Comparison of ENCODE assay signal across 8 cellular contexts in the genomic region with DNA sequence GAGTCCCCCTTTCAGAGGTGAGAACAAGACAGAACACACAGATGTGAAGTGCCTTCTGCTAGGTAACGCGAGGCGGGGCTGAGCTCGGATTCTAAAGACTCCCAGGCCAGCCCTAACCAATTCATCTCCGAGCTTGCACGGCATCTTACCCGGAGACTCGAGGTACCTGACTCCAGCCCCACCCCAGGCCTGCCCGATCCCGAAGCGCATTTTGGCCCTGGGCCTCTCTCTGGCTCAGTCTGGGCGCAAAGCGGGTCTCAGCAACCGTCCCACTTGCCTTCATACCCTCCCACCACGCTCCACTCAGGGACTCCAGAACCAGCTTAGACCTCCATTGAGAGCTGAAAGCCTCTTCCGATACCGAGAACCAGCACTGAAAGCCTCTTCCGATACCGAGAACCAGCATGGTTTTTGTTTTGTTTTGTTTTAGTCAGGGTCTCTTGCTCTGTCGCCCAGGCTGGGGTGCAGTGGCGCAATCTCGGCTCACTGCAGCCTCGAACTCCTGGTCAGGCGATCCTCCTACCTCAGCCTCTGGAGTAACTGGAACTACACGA. TPM values are rescaled to one million over a fixed set of nuclear protein-coding genes. Genes with fewer than 3 reads are reported as not detected.
DNase-seq lines count a peak whose midpoint lies in the region; ATAC-seq, FAIRE-seq and TF ChIP-seq lines count a peak whose summit lies in the region.

No MANE protein-coding gene starts in this region.

- no peak for TF ChIP-seq EP300 in K562 (IDR thresholded peaks at IDR 0.05; ENCODE audit: low read length)

- peaks cover 16% of the 10 kb centered on the region; the same call in 2 of the 3 replicates for H3K36me3 ChIP-seq in K562 (ENCODE audit: control insufficient read depth, insufficient read depth, low read length)

- peaks cover 9 to 24% (median 18%) of the 10 kb centered on the region in 3 donors for H3K27me3 Mint-ChIP-seq in immature natural killer cell (ENCODE audit: low read depth in 3 of 3)

- TF ChIP-seq RAD21 in K562 (CRISPR knock-in tag; conservative IDR thresholded peaks at IDR 0.05 in 1 of 2, IDR thresholded peaks at IDR 0.05 in 1 of 2) = no peak

- in situ Hi-C loops in K562 (cut with MboI) = loop anchor here (5.0 kb wide), 1 partner anchor 213 kb away; a partner anchor contains a TSS

- H3K9me3 Mint-ChIP-seq in immature natural killer cell = peaks cover 0 to 2% (median 0%) of the 10 kb centered on the region in 6 donors

- DNase-seq in GM12864 (ENCODE audit: low read depth) (peak; percentile 78), HFF-Myc (ENCODE audit: extremely low read depth, low read depth) (no peak), NB4 (ENCODE audit: low read depth) (peak; percentile 79), T-helper 9 cell (peak; percentile 53), K562 (ENCODE audit: extremely low read depth in 1 of 4, low spot score in 3 of 4) (peak; percentile 65 to 83 (median 72)), immature natural killer cell (peak; percentile 32 to 52 (median 39)), SK-N-DZ (ENCODE audit: low spot score) (no peak)
- peak; percentile 59 to 64 for DNase-seq in stimulated activated CD4-positive, alpha-beta T cell treated with anti-CD3 and anti-CD28 coated beads, Interleukin-15, amount 100 ng/mL, for 48 hours (ENCODE audit: low read depth in 2 of 2)

- no peaks in the 10 kb centered on the region for H3K9me3 ChIP-seq in K562 (replicated peaks; ENCODE audit: control insufficient read depth, insufficient read depth, low read depth, low read length)

- H3K36me3 Mint-ChIP-seq in immature natural killer cell = peaks cover 0 to 2% (median 0%) of the 10 kb centered on the region in 3 donors

- peak; percentile 88 for ATAC-seq in K562

- FAIRE-seq in K562 (lab: Jason Lieb, UNC) = peak; percentile 82

- CTCF ChIA-PET in K562 (lab: Yijun Ruan, JAX; ENCODE audit: low intra/inter-chr PET ratio) = interaction anchor here (0.7 kb wide), 1 partner anchor 152 kb away, joined by 3 read pairs; a partner anchor contains a TSS

- no peaks in the 10 kb centered on the region for H3K9me1 ChIP-seq in K562 (ENCODE audit: control insufficient read depth, insufficient read depth, low read length)

- peak overlapping the region; percentile 80 for H3K27ac ChIP-seq in K562 (ENCODE audit: extremely low read depth, low read depth, low read length)

- POLR2A ChIA-PET in K562 (lab: Yijun Ruan, JAX) = interaction anchor here (0.6 to 2.5 kb wide), 12 partner anchors 9 to 221 kb away, joined by 3 to 8 read pairs (median 4); a partner anchor contains a TSS

- H3K9ac ChIP-seq in K562 (ENCODE audit: insufficient read depth in 1 of 2, low read depth in 2 of 2, low read length in 2 of 2) = peak overlapping the region; percentile 79 to 97

- peak overlapping the region; percentile 87 for H3K4me3 ChIP-seq in GM12864 (ENCODE audit: low read depth, low read length)
- peak overlapping the region; percentile 59 for H3K4me3 ChIP-seq in HFF-Myc (replicated peaks; ENCODE audit: low read depth, low read length)
- peak overlapping the region; percentile 80 for H3K4me3 ChIP-seq in NB4 (ENCODE audit: low read depth, low read length)
- H3K4me3 ChIP-seq in K562 = peak overlapping the region; percentile 67

- peak overlapping the region; percentile 96 for H2AFZ ChIP-seq in K562 (ENCODE audit: low read depth, low read length)

- TSS peak; percentile 78 for BruUV-seq in K562 (replicated peaks; lab: Mats Ljungman, UMichigan)

- no peaks in the 10 kb centered on the region for H4K20me1 ChIP-seq in K562 (replicated peaks; ENCODE audit: control insufficient read depth, insufficient read depth, low read length)

- TF ChIP-seq POLR2A in NB4 (IDR thresholded peaks at IDR 0.05; ENCODE audit: extremely low read depth, insufficient read length) (peak; percentile 18), K562 (conservative IDR thresholded peaks at IDR 0.05) (no peak)

- WGBS in K562 (ENCODE audit: insufficient coverage, low coverage, missing lambda C conversion rate) = 2% methylated on average over 25 of the region's 25 CpGs

- peaks cover 12 to 18% of the 10 kb centered on the region in 2 experiments; a peak in 4 of 5 replicates for H3K4me1 ChIP-seq in K562 (replicated peaks in 1 of 2; ENCODE audit: control insufficient read depth in 2 of 2, insufficient read depth in 2 of 2, low read length in 2 of 2)

- peak overlapping the region; percentile 93 to 99 (median 96) for H3K27ac Mint-ChIP-seq in immature natural killer cell

- no peak for TF ChIP-seq CTCF in GM12864 (IDR thresholded peaks at IDR 0.05; ENCODE audit: low read depth, low read length, missing control alignments)
- no peak for TF ChIP-seq CTCF in HFF-Myc (IDR thresholded peaks at IDR 0.05; ENCODE audit: low read depth, low read length, missing control alignments)
- no peak for TF ChIP-seq CTCF in NB4 (IDR thresholded peaks at IDR 0.05; ENCODE audit: low read depth, low read length)
- TF ChIP-seq CTCF in K562 (IDR thresholded peaks at IDR 0.05 in 2 of 3, conservative IDR thresholded peaks at IDR 0.05 in 1 of 3; ENCODE audit: insufficient read depth in 2 of 3, low read depth in 1 of 3, low read length in 3 of 3) = no peak

- peak overlapping the region; percentile 99 for H3K4me2 ChIP-seq in K562 (ENCODE audit: insufficient read depth, low read length)

- H3K27me3 ChIP-seq in K562 (ENCODE audit: control insufficient read depth in 2 of 2, insufficient read depth in 2 of 2, low read length in 2 of 2) = no peaks in the 10 kb centered on the region

- H3K4me3 Mint-ChIP-seq in immature natural killer cell = peak overlapping the region; percentile 96 to 99 (median 98)

- peaks cover 51% of the 10 kb centered on the region for H3K79me2 ChIP-seq in K562 (ENCODE audit: control insufficient read depth, insufficient read depth, low read length)

- intact Hi-C loops in K562 (cut with micrococcal nuclease) = loop anchor here (5.0 kb wide), 1 partner anchor 43 kb away; no protein-coding TSS in a partner anchor

- H3K4me1 Mint-ChIP-seq in immature natural killer cell = peaks cover 38 to 79% of the 10 kb centered on the region in 2 donors

RNA-seq across cellular contexts. Expression of a gene that starts 0.7 kb away (rescaled TPM):
- total RNA-seq in K562 (2011; cell fraction: chromatin; rRNA removed; ENCODE audit: low replicate concordance) = 29.4 and 46.8 TPM in 2 replicates
- 35.2 and 36.5 TPM in 2 replicates for total RNA-seq in K562 (2011; cell fraction: nucleolus; rRNA removed)
- 46.4 and 65.1 TPM in 2 replicates for total RNA-seq in K562 (2011; cell fraction: nucleoplasm; rRNA removed)
- 101 and 142 TPM in 2 replicates for total RNA-seq in K562 (2014; rRNA removed)
- total RNA-seq in K562 (2014; rRNA removed; fragmentation: Illumina TruSeq; extraction: Trizol) = 87.3 and 121 TPM in 2 replicates
- 135 and 145 TPM in 2 replicates for total RNA-seq in K562 (2015; rRNA removed; fragmentation: Illumina TruSeq; extraction: Trizol)
- total RNA-seq in K562 (2021) = 85.4 and 90.1 TPM in 2 replicates
- 80.2 and 113 TPM in 2 replicates for polyA plus RNA-seq in K562 (2011; rRNA removed)
- polyA plus RNA-seq in K562 (2011; cell fraction: cytosol; rRNA removed) = 151 and 166 TPM in 2 replicates
- 83.7 and 95.9 TPM in 2 replicates for polyA plus RNA-seq in K562 (2011; cell fraction: nucleus; rRNA removed)
- 237 and 280 TPM in 2 replicates for polyA plus RNA-seq in K562 (2012)
- polyA plus RNA-seq in K562 (2014; fragmentation: Illumina TruSeq; extraction: Trizol) = 286 and 358 TPM in 2 replicates
- polyA plus RNA-seq in K562 (2014; fragmentation: Nextera tagmentation; extraction: Ambion mirVana) = 100 to 1,000 TPM; 172 to 191 TPM
- polyA plus RNA-seq in K562 (2014; rRNA removed) = 48.7 and 59.0 TPM in 2 replicates
- 99.1 and 105 TPM in 2 replicates for polyA minus RNA-seq in K562 (2011; rRNA and poly(A)+ RNA removed)
- 62.2 and 65.4 TPM in 2 replicates for polyA minus RNA-seq in K562 (2011; cell fraction: cytosol; rRNA and poly(A)+ RNA removed)
- polyA minus RNA-seq in K562 (2011; cell fraction: nucleus; rRNA and poly(A)+ RNA removed) = 17.4 and 27.9 TPM in 2 replicates
- 100 to 1,000 TPM; 238 to 307 (median 242) TPM for polyA plus RNA-seq in immature natural killer cell
- polyA plus RNA-seq in SK-N-DZ (2014; cell fraction: cytosol; rRNA removed) = 229 and 266 TPM in 2 replicates
- 134 and 157 TPM in 2 replicates for polyA plus RNA-seq in SK-N-DZ (2014; cell fraction: nucleus; rRNA removed)

RNA-seq across cellular contexts. Expression of a gene that starts 43.0 kb away (rescaled TPM):
- not detected in 2 replicates for total RNA-seq in K562 (2011; cell fraction: chromatin; rRNA removed; ENCODE audit: low replicate concordance)
- not detected in 2 replicates for total RNA-seq in K562 (2011; cell fraction: nucleolus; rRNA removed)
- total RNA-seq in K562 (2011; cell fraction: nucleoplasm; rRNA removed) = not detected in 2 replicates
- total RNA-seq in K562 (2014; rRNA removed) = 0.27 TPM in 1 of 2 replicates, not detected in the other
- not detected in 2 replicates for total RNA-seq in K562 (2014; rRNA removed; fragmentation: Illumina TruSeq; extraction: Trizol)
- total RNA-seq in K562 (2015; rRNA removed; fragmentation: Illumina TruSeq; extraction: Trizol) = not detected in 2 replicates
- total RNA-seq in K562 (2021) = 0.22 and 0.38 TPM in 2 replicates
- polyA plus RNA-seq in K562 (2011; rRNA removed) = not detected in 2 replicates
- not detected in 2 replicates for polyA plus RNA-seq in K562 (2011; cell fraction: cytosol; rRNA removed)
- polyA plus RNA-seq in K562 (2011; cell fraction: nucleus; rRNA removed) = not detected in 2 replicates
- 0.07 and 0.57 TPM in 2 replicates for polyA plus RNA-seq in K562 (2012)
- not detected in 2 replicates for polyA plus RNA-seq in K562 (2014; fragmentation: Illumina TruSeq; extraction: Trizol)
- polyA plus RNA-seq in K562 (2014; fragmentation: Nextera tagmentation; extraction: Ambion mirVana) = not detected
- 0.28 TPM in 1 of 2 replicates, not detected in the other for polyA plus RNA-seq in K562 (2014; rRNA removed)
- polyA minus RNA-seq in K562 (2011; rRNA and poly(A)+ RNA removed) = not detected in 2 replicates
- not detected in 2 replicates for polyA minus RNA-seq in K562 (2011; cell fraction: cytosol; rRNA and poly(A)+ RNA removed)
- polyA minus RNA-seq in K562 (2011; cell fraction: nucleus; rRNA and poly(A)+ RNA removed) = not detected in 2 replicates
- polyA plus RNA-seq in immature natural killer cell = 1 to 10 TPM in 2 of 3 donors, under 1 TPM in 1; 0.74 to 4.2 (median 3.1) TPM
- 4.6 and 8.0 TPM in 2 replicates for polyA plus RNA-seq in SK-N-DZ (2014; cell fraction: cytosol; rRNA removed)
- 5.8 and 7.6 TPM in 2 replicates for polyA plus RNA-seq in SK-N-DZ (2014; cell fraction: nucleus; rRNA removed)

Comparison
In these comparisons a context has a peak if more than half of its experiments do, and no peak if none do; other contexts are left out.
1. DNase-seq: peak in GM12864 (single experiment), NB4 (single experiment), T-helper 9 cell (single experiment), K562 (4 of 4), immature natural killer cell (3 of 3) and stimulated activated CD4-positive, alpha-beta T cell treated with anti-CD3 and anti-CD28 coated beads, Interleukin-15, amount 100 ng/mL, for 48 hours (2 of 2); none in HFF-Myc (single experiment) and SK-N-DZ (single experiment).
2. Peak in every context shown above with its lines, with median percentiles within 50 percentile points of each other: H3K4me3 ChIP-seq.